Comparison of ENCODE assay signal across 1 cellular context in genomic region chr5:107242411-107242810, GRCh38.
A peak's percentile ranks its signal among the peaks of the same experiment; 100 is the strongest.
TF ChIP-seq lines count a peak whose summit lies in the region.

No MANE protein-coding gene starts in this region.

TF ChIP-seq in GM23338, 12 proteins besides CTCF, POLR2A, EP300 and RAD21:
- TF ChIP-seq, protein P1, sequence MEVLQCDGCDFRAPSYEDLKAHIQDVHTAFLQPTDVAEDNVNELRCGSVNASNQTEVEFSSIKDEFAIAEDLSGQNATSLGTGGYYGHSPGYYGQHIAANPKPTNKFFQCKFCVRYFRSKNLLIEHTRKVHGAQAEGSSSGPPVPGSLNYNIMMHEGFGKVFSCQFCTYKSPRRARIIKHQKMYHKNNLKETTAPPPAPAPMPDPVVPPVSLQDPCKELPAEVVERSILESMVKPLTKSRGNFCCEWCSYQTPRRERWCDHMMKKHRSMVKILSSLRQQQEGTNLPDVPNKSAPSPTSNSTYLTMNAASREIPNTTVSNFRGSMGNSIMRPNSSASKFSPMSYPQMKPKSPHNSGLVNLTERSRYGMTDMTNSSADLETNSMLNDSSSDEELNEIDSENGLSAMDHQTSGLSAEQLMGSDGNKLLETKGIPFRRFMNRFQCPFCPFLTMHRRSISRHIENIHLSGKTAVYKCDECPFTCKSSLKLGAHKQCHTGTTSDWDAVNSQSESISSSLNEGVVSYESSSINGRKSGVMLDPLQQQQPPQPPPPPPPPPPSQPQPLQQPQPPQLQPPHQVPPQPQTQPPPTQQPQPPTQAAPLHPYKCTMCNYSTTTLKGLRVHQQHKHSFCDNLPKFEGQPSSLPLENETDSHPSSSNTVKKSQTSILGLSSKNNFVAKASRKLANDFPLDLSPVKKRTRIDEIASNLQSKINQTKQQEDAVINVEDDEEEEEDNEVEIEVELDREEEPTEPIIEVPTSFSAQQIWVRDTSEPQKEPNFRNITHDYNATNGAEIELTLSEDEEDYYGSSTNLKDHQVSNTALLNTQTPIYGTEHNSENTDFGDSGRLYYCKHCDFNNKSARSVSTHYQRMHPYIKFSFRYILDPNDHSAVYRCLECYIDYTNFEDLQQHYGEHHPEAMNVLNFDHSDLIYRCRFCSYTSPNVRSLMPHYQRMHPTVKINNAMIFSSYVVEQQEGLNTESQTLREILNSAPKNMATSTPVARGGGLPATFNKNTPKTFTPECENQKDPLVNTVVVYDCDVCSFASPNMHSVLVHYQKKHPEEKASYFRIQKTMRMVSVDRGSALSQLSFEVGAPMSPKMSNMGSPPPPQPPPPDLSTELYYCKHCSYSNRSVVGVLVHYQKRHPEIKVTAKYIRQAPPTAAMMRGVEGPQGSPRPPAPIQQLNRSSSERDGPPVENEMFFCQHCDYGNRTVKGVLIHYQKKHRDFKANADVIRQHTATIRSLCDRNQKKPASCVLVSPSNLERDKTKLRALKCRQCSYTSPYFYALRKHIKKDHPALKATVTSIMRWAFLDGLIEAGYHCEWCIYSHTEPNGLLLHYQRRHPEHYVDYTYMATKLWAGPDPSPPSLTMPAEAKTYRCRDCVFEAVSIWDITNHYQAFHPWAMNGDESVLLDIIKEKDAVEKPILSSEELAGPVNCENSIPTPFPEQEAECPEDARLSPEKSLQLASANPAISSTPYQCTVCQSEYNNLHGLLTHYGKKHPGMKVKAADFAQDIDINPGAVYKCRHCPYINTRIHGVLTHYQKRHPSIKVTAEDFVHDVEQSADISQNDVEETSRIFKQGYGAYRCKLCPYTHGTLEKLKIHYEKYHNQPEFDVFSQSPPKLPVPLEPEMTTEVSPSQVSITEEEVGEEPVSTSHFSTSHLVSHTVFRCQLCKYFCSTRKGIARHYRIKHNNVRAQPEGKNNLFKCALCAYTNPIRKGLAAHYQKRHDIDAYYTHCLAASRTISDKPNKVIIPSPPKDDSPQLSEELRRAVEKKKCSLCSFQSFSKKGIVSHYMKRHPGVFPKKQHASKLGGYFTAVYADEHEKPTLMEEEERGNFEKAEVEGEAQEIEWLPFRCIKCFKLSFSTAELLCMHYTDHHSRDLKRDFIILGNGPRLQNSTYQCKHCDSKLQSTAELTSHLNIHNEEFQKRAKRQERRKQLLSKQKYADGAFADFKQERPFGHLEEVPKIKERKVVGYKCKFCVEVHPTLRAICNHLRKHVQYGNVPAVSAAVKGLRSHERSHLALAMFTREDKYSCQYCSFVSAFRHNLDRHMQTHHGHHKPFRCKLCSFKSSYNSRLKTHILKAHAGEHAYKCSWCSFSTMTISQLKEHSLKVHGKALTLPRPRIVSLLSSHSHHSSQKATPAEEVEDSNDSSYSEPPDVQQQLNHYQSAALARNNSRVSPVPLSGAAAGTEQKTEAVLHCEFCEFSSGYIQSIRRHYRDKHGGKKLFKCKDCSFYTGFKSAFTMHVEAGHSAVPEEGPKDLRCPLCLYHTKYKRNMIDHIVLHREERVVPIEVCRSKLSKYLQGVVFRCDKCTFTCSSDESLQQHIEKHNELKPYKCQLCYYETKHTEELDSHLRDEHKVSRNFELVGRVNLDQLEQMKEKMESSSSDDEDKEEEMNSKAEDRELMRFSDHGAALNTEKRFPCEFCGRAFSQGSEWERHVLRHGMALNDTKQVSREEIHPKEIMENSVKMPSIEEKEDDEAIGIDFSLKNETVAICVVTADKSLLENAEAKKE (CRISPR knock-in tag; IDR thresholded peaks at IDR 0.05), result peak; percentile 73
- TF ChIP-seq CREB1 (CRISPR knock-in tag; IDR thresholded peaks at IDR 0.05; ENCODE audit: low read depth), result no peak
TF ChIP-seq in GM23338: peak in this region for 1.
